22 cellular contexts compared by ENCODE assay signal in genomic region chr9:103804077-103804735, GRCh38.
A peak's percentile ranks its signal among the peaks of the same experiment; 100 is the strongest.
DNase-seq lines count a peak whose midpoint lies in the region; FAIRE-seq and TF ChIP-seq lines count a peak whose summit lies in the region.
"Had no signal": no experiment of that assay in that cellular context is flagged by ENCODE, and none has a peak within 500 bp of the region (broad histone marks: within the 10 kb centered on the region; RNA-seq: fewer than 3 reads in every experiment).

No MANE protein-coding gene starts in this region.

- POLR2A ChIA-PET in SK-N-SH (lab: Yijun Ruan, JAX): no interaction called here

- H2AFZ ChIP-seq in SK-N-SH (ENCODE audit: low read depth): peak overlapping the region; percentile 28; the same call in 1 of the 2 replicates
- H2AFZ ChIP-seq: hepatocyte had no signal

- H4K20me1 ChIP-seq in SK-N-SH (ENCODE audit: insufficient read depth): no peaks in the 10 kb centered on the region

- no peaks in the 10 kb centered on the region for H3K79me2 ChIP-seq in SK-N-SH (ENCODE audit: insufficient read depth)
- H3K79me2 ChIP-seq: hepatocyte had no signal

- CTCF ChIA-PET in SK-N-SH (lab: Yijun Ruan, JAX): no interaction called here

- intact Hi-C loops in esophagus squamous epithelium (cut with DNase I): no loop called here

- 4% methylated on average over 1 of the region's 1 CpG for WGBS in SK-N-SH (ENCODE audit: low lambda C conversion rate)
- 20 to 58% methylated on average over 1 of the region's 1 CpG for WGBS in esophagus squamous epithelium, 2 donors

- H3F3A ChIP-seq in SK-N-SH (replicated peaks; ENCODE audit: insufficient read depth): peaks cover 11% of the 10 kb centered on the region

- H3K9ac ChIP-seq in SK-N-SH: no peak overlapping the region

- H3K4me3 ChIP-seq in SK-N-SH (ENCODE audit: low read depth in 2 of 2, low read length in 1 of 2) (no peak overlapping the region), fibroblast of mammary gland (ENCODE audit: control insufficient read depth, low read depth, low read length) (no peak overlapping the region), esophagus squamous epithelium (no peak overlapping the region)
- H3K4me3 ChIP-seq: dorsolateral prefrontal cortex, hepatocyte had no signal

- no peaks in the 10 kb centered on the region for H3K36me3 ChIP-seq in SK-N-SH (replicated peaks in 1 of 2; ENCODE audit: control insufficient read depth in 1 of 2, insufficient read depth in 2 of 2, low read length in 1 of 2)
- H3K36me3 ChIP-seq in esophagus squamous epithelium: no peaks in the 10 kb centered on the region

- H3K27ac ChIP-seq in SK-N-SH (ENCODE audit: low read depth in 2 of 2, low read length in 1 of 2) (peak overlapping the region in 1 of 2 experiments; percentile 50; a peak in 2 of 4 replicates), esophagus squamous epithelium (no peak overlapping the region)
- H3K27ac ChIP-seq: 22Rv1, dorsolateral prefrontal cortex, hepatocyte had no signal

- peak in 1 of 2 experiments; percentile 87; a peak in 2 of 4 replicates for TF ChIP-seq EP300 in SK-N-SH (IDR thresholded peaks at IDR 0.05; ENCODE audit: borderline replicate concordance in 1 of 2, low read depth in 1 of 2, low read length in 1 of 2)

- FAIRE-seq in urothelium cell line (lab: Jason Lieb, UNC): no peak
- FAIRE-seq: small intestine had no signal

- no peaks in the 10 kb centered on the region for H3K9me2 ChIP-seq in SK-N-SH

- H3K4me2 ChIP-seq in SK-N-SH: peak overlapping the region; percentile 25
- H3K4me2 ChIP-seq: hepatocyte had no signal

- H3K9me3 ChIP-seq in SK-N-SH (no peaks in the 10 kb centered on the region), esophagus squamous epithelium (no peaks in the 10 kb centered on the region)

- TF ChIP-seq CTCF in SK-N-SH (IDR thresholded peaks at IDR 0.05): no peak
- TF ChIP-seq CTCF in fibroblast of mammary gland (conservative IDR thresholded peaks at IDR 0.05; ENCODE audit: control insufficient read depth, insufficient read depth, low read depth, low read length): no peak
- no peak for TF ChIP-seq CTCF in esophagus squamous epithelium (IDR thresholded peaks at IDR 0.05)

- peak; percentile 75 for DNase-seq in NCI-H510A treated with DMSO at 0.1 percent for 48 hours (lab: John Stamatoyannopoulos, UW)
- no peak for DNase-seq in NCI-H510A (lab: John Stamatoyannopoulos, UW)
- DNase-seq in SK-N-SH: no peak
- peak; percentile 25 for DNase-seq in fibroblast of mammary gland (ENCODE audit: low read depth)
- peak; percentile 52 for DNase-seq in urothelium cell line (ENCODE audit: low spot score)
- no peak for DNase-seq in NCI-H187 (lab: John Stamatoyannopoulos, UW)
- no peak for DNase-seq in esophagus squamous epithelium (lab: John Stamatoyannopoulos, UW)
- no peak for DNase-seq in SKM-1 (lab: John Stamatoyannopoulos, UW; ENCODE audit: unreplicated experiment)
- DNase-seq: activated CD8-positive, alpha-beta T cell treated with anti-CD3 and anti-CD28 coated beads for 36 hours; activated T-cell treated with anti-CD3 and anti-CD28 coated beads, Interleukin-2, amount 50 U/mL, for 48 hours; C1 segment of cervical spinal cord; dorsolateral prefrontal cortex; islet precursor cell; naive thymus-derived CD4-positive, alpha-beta T cell; NCI-H1436 treated with DMSO at 0.1 percent for 48 hours; NCI-H345; Right ventricle myocardium superior; small intestine; stimulated activated CD4-positive, alpha-beta T cell treated with anti-CD3 and anti-CD28 coated beads, Interleukin-4, amount 100 ng/mL, for 24 hours; substantia nigra had no signal

- H3K27me3 ChIP-seq in SK-N-SH (ENCODE audit: insufficient read depth) (no peaks in the 10 kb centered on the region), esophagus squamous epithelium (no peaks in the 10 kb centered on the region)
- H3K27me3 ChIP-seq: hepatocyte had no signal

- no peak for TF ChIP-seq POLR2A in esophagus squamous epithelium (IDR thresholded peaks at IDR 0.05)

- no peak for TF ChIP-seq RAD21 in SK-N-SH (IDR thresholded peaks at IDR 0.05; ENCODE audit: low read length)

- H3K4me1 ChIP-seq in SK-N-SH (ENCODE audit: control insufficient read depth in 1 of 2, insufficient read depth in 2 of 2, low read depth in 1 of 2, low read length in 1 of 2) (peaks cover 0 to 9% of the 10 kb centered on the region in 2 experiments; a peak in 1 of 4 replicates), esophagus squamous epithelium (no peaks in the 10 kb centered on the region)

TF ChIP-seq in SK-N-SH, 30 proteins besides CTCF, POLR2A, EP300 and RAD21 (continues in another document):
- TF ChIP-seq RFX5 (IDR thresholded peaks at IDR 0.05; ENCODE audit: low read length): no peak
- no peak for TF ChIP-seq ELF1 (IDR thresholded peaks at IDR 0.05)
- TF ChIP-seq MXI1 (IDR thresholded peaks at IDR 0.05; ENCODE audit: low read depth, low read length): no peak
- TF ChIP-seq FOXM1 (IDR thresholded peaks at IDR 0.05; ENCODE audit: low read depth): 0 out of 2 replicates have a peak, but pooled peaks have one; percentile 25
- TF ChIP-seq MEF2A (IDR thresholded peaks at IDR 0.05; ENCODE audit: borderline replicate concordance, low read depth): peak; percentile 29; the same call in 1 of the 2 replicates
- TF ChIP-seq TAF1 (IDR thresholded peaks at IDR 0.05; ENCODE audit: borderline replicate concordance, low read depth, low read length): no peak
- no peak for TF ChIP-seq SMC3 (IDR thresholded peaks at IDR 0.05; ENCODE audit: low read depth, low read length)
- no peak for TF ChIP-seq GATA2 (CRISPR knock-in tag; IDR thresholded peaks at IDR 0.05)
- TF ChIP-seq RXRA (IDR thresholded peaks at IDR 0.05; ENCODE audit: borderline replicate concordance, low read depth): peak; percentile 99
- peak; percentile 79 for TF ChIP-seq TCF12 (IDR thresholded peaks at IDR 0.05)
- TF ChIP-seq NFIC (IDR thresholded peaks at IDR 0.05; ENCODE audit: borderline replicate concordance): peak; percentile 32; the same call in 1 of the 2 replicates
- TF ChIP-seq, protein P1, sequence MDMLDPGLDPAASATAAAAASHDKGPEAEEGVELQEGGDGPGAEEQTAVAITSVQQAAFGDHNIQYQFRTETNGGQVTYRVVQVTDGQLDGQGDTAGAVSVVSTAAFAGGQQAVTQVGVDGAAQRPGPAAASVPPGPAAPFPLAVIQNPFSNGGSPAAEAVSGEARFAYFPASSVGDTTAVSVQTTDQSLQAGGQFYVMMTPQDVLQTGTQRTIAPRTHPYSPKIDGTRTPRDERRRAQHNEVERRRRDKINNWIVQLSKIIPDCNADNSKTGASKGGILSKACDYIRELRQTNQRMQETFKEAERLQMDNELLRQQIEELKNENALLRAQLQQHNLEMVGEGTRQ (IDR thresholded peaks at IDR 0.05; ENCODE audit: borderline replicate concordance, low read depth, low read length): no peak
- peak; percentile 49; the same call in 1 of the 2 replicates for TF ChIP-seq POLR2AphosphoS5 (IDR thresholded peaks at IDR 0.05; ENCODE audit: low read depth, low read length)
- no peak for TF ChIP-seq CHD2 (IDR thresholded peaks at IDR 0.05; ENCODE audit: low read length, partially characterized antibody)
- no peak for TF ChIP-seq SIN3A (IDR thresholded peaks at IDR 0.05; ENCODE audit: borderline replicate concordance, low read depth, low read length)
- no peak for TF ChIP-seq REST (IDR thresholded peaks at IDR 0.05; ENCODE audit: low read depth, low read length)
- peak; percentile 81 for TF ChIP-seq FOSL2 (IDR thresholded peaks at IDR 0.05; ENCODE audit: borderline replicate concordance, low read depth)
- TF ChIP-seq, protein P2, sequence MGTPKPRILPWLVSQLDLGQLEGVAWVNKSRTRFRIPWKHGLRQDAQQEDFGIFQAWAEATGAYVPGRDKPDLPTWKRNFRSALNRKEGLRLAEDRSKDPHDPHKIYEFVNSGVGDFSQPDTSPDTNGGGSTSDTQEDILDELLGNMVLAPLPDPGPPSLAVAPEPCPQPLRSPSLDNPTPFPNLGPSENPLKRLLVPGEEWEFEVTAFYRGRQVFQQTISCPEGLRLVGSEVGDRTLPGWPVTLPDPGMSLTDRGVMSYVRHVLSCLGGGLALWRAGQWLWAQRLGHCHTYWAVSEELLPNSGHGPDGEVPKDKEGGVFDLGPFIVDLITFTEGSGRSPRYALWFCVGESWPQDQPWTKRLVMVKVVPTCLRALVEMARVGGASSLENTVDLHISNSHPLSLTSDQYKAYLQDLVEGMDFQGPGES (IDR thresholded peaks at IDR 0.05; ENCODE audit: low read depth, low read length): no peak
- TF ChIP-seq JUND (IDR thresholded peaks at IDR 0.05): peak; percentile 87
- no peak for TF ChIP-seq YY1 (IDR thresholded peaks at IDR 0.05; ENCODE audit: low read depth)
- TF ChIP-seq TEAD4 (IDR thresholded peaks at IDR 0.05; ENCODE audit: borderline replicate concordance, insufficient read depth): peak; percentile 89

Comparison
In these comparisons a context has a peak if more than half of its experiments do, and no peak if none do; other contexts are left out.
1. DNase-seq: peak in NCI-H510A treated with DMSO at 0.1 percent for 48 hours (single experiment), fibroblast of mammary gland (single experiment) and urothelium cell line (single experiment); none in NCI-H510A (single experiment), SK-N-SH (single experiment), NCI-H187 (0 of 2), esophagus squamous epithelium (single experiment) and SKM-1 (single experiment).